ENCODE assay signal across 9 cellular contexts in the genomic region with DNA sequence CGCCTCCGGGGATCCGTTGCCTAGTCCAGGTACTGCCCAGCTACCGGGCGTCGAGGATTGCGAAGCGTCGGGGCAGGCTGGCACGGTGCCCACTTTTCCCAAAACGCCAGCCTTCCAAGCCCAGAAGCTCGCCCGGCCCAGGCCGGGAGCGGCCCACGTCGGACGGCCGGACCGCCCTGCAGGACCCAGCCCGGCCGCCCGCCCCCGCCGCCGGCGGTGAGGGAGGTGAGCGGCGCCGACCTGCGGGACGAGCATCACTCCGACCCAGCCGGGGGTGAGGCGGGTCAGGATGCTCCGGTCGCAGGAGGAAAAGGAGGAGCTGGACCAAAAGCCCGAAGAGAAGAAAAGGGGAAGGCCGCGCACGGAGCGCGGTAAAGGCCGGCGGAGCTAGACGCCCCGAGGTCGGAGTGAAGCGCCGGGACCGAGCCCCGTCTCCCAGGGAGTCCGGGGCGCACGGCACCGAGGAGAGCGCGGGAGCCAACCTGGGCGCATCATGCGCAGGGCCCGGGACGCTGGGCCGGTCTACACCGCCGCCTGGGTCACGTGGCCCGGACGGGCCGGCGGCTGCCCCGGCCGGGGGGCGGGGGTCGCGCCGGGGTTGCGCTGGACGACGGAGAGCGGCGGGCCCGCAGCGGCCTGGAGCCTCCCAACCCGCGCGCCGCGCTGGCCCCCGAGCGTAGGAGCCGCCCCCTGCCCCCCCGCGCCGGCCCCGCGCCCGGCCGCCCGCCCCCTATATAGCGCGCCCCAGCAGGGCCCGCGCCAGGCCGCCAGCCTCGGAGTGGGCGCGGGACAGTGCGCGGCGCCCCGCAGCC. TPM values are rescaled to one million over a fixed set of nuclear protein-coding genes. Genes with fewer than 3 reads are reported as not detected.
DNase-seq lines count a peak whose midpoint lies in the region; TF ChIP-seq lines count a peak whose summit lies in the region.
"Had no signal": no experiment of that assay in that cellular context is flagged by ENCODE, and none has a peak within 500 bp of the region (broad histone marks: within the 10 kb centered on the region; RNA-seq: fewer than 3 reads in every experiment).

Gene AQP5, plus strand, starts transcription at position 762 of the 812 bp plus-strand sequence. CDS start 146 bp downstream, outside the sequence.

- TF ChIP-seq CTCF in spleen (IDR thresholded peaks at IDR 0.05 in 8 of 11, conservative IDR thresholded peaks at IDR 0.05 in 3 of 11) = no peak

- H3K4me3 Mint-ChIP-seq in activated T-helper 2 cell treated with anti-CD3 and anti-CD28 coated beads, Interferon-gamma antibody, Interleukin-2, Interleukin-4, amounts not matched to agents 10 μg/mL and 5 μg/mL and 100 μg/mL, durations not matched to agents 14 hours and 24 hours and 36 hours (ENCODE audit: low read depth) = peak within 1 kb of the TSS; percentile 53

- no peaks in the 10 kb centered on the region for H3K9me3 Mint-ChIP-seq in activated T-helper 2 cell treated with anti-CD3 and anti-CD28 coated beads, Interferon-gamma antibody, Interleukin-2, Interleukin-4, amounts not matched to agents 10 μg/mL and 5 μg/mL and 100 μg/mL, durations not matched to agents 14 hours and 24 hours and 36 hours

- H3K36me3 ChIP-seq in spleen = no peaks in the 10 kb centered on the region
- H3K36me3 ChIP-seq: adrenal gland had no signal

- DNase-seq in NCI-H1417 (lab: John Stamatoyannopoulos, UW) = peak in 2 of 3 experiments; percentile 30 to 55
- no peak for DNase-seq in NCI-H1417 treated with DMSO at 0.1 percent for 48 hours (lab: John Stamatoyannopoulos, UW)
- DNase-seq in activated T-helper 2 cell treated with anti-CD3 and anti-CD28 coated beads, Interferon-gamma antibody, Interleukin-2, Interleukin-4, amounts not matched to agents 10 μg/mL and 5 μg/mL and 100 μg/mL, durations not matched to agents 14 hours and 24 hours and 36 hours (ENCODE audit: low spot score) = no peak
- no peak for DNase-seq in spleen
- no peak for DNase-seq in kidney glomerular epithelial cell (lab: John Stamatoyannopoulos, UW)
- DNase-seq in NCI-H82 (lab: John Stamatoyannopoulos, UW) = no peak
- DNase-seq in posterior vena cava (ENCODE audit: low spot score) = no peak
- DNase-seq: adrenal gland had no signal

- no peak for TF ChIP-seq POLR2A in spleen (IDR thresholded peaks at IDR 0.05)

- H3K27me3 Mint-ChIP-seq in activated T-helper 2 cell treated with anti-CD3 and anti-CD28 coated beads, Interferon-gamma antibody, Interleukin-2, Interleukin-4, amounts not matched to agents 10 μg/mL and 5 μg/mL and 100 μg/mL, durations not matched to agents 14 hours and 24 hours and 36 hours (ENCODE audit: low read depth) = peaks cover 70% of the 10 kb centered on the region

- peaks cover 0 to 100% (median 29%) of the 10 kb centered on the region in 7 donors for H3K27me3 ChIP-seq in spleen (replicated peaks in 1 of 7)
- H3K27me3 ChIP-seq: adrenal gland had no signal

- H3K4me1 Mint-ChIP-seq in activated T-helper 2 cell treated with anti-CD3 and anti-CD28 coated beads, Interferon-gamma antibody, Interleukin-2, Interleukin-4, amounts not matched to agents 10 μg/mL and 5 μg/mL and 100 μg/mL, durations not matched to agents 14 hours and 24 hours and 36 hours (ENCODE audit: low read depth) = peaks cover 7% of the 10 kb centered on the region

- H3K4me3 ChIP-seq in iPS-18c (ENCODE audit: insufficient read depth, low read depth, low read length) (peak within 1 kb of the TSS; percentile 47), spleen (peak within 1 kb of the TSS in 5 of 8 donors; percentile 22 to 59 (median 24))

- no peak within 1 kb of the TSS for H3K27ac ChIP-seq in spleen

- H3K36me3 Mint-ChIP-seq in activated T-helper 2 cell treated with anti-CD3 and anti-CD28 coated beads, Interferon-gamma antibody, Interleukin-2, Interleukin-4, amounts not matched to agents 10 μg/mL and 5 μg/mL and 100 μg/mL, durations not matched to agents 14 hours and 24 hours and 36 hours (ENCODE audit: low read depth) = peaks cover 3% of the 10 kb centered on the region

- H3K9me3 ChIP-seq in iPS-18c (ENCODE audit: control insufficient read depth, insufficient read depth, low read length) (no peaks in the 10 kb centered on the region), spleen (no peaks in the 10 kb centered on the region)
- H3K9me3 ChIP-seq: adrenal gland had no signal

- no peak within 1 kb of the TSS for H3K27ac Mint-ChIP-seq in activated T-helper 2 cell treated with anti-CD3 and anti-CD28 coated beads, Interferon-gamma antibody, Interleukin-2, Interleukin-4, amounts not matched to agents 10 μg/mL and 5 μg/mL and 100 μg/mL, durations not matched to agents 14 hours and 24 hours and 36 hours

- intact Hi-C loops in activated T-helper 2 cell treated with anti-CD3 and anti-CD28 coated beads, Interferon-gamma antibody, Interleukin-2, Interleukin-4, amounts not matched to agents 10 μg/mL and 5 μg/mL and 100 μg/mL, durations not matched to agents 14 hours and 24 hours and 36 hours (cut with micrococcal nuclease) = no loop called here
- intact Hi-C loops in spleen (cut with DNase I; ENCODE audit: low total_unique reads) = no loop called here
- intact Hi-C loops in posterior vena cava (cut with DNase I) = loop anchor here in 1 of 2 donors (1.0 kb wide), 1 partner anchor 91 kb away; no protein-coding TSS in a partner anchor

- peaks cover 3 to 24% (median 13%) of the 10 kb centered on the region in 6 donors for H3K4me1 ChIP-seq in spleen

- 5 to 10% (median 9%) methylated on average over 28 to 111 of the region's 111 CpGs for WGBS in spleen, 5 donors

RNA-seq across cellular contexts. Expression of gene AQP5, which starts in this region (rescaled TPM):
- total RNA-seq in activated T-helper 2 cell treated with anti-CD3 and anti-CD28 coated beads, Interferon-gamma antibody, Interleukin-2, Interleukin-4, amounts not matched to agents 10 μg/mL and 5 μg/mL and 100 μg/mL, durations not matched to agents 14 hours and 24 hours and 36 hours = not detected in 2 replicates
- total RNA-seq in spleen (under 1 TPM in 3 of 7 donors, not detected in 4; 0.26 to 0.46 (median 0.30) TPM), posterior vena cava (not detected)
- polyA plus RNA-seq in spleen = under 1 TPM in 2 of 3 donors, not detected in 1; 0.05 to 0.45 TPM

Comparison
In these comparisons a context has a peak if more than half of its experiments do, and no peak if none do; other contexts are left out.
1. DNase-seq: peak in NCI-H1417 (2 of 3); none in NCI-H1417 treated with DMSO at 0.1 percent for 48 hours (single experiment), activated T-helper 2 cell treated with anti-CD3 and anti-CD28 coated beads, Interferon-gamma antibody, Interleukin-2, Interleukin-4, amounts not matched to agents 10 μg/mL and 5 μg/mL and 100 μg/mL, durations not matched to agents 14 hours and 24 hours and 36 hours (single experiment), spleen (single experiment), kidney glomerular epithelial cell (single experiment), NCI-H82 (single experiment) and posterior vena cava (single experiment).